Comparison of ENCODE assay signal across 1 cellular context in the genomic region with DNA sequence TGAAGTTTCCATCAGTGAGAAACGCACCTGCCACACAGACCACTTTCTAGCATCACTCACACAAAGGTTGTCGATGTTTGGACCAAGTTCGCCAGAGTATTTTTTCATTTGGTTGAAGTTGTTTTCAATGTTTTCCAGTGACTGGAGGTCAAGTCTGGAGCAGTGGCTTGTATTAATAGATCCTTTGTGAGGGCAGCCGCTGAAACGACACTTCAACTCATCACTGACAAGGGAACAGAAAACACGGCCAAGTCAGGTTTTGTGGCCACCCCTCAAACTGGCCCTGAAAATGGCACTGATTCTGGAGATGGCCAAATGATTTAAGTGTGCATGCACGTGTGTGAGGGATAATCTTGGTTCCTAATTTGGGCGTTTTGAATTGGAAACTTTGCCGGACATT.
TF ChIP-seq lines count a peak whose summit lies in the region.

No MANE protein-coding gene starts in this region.

TF ChIP-seq in IMR-90, 13 proteins besides CTCF, POLR2A, EP300 and RAD21 (continued from another document):
- no peak for TF ChIP-seq MAZ (IDR thresholded peaks at IDR 0.05; ENCODE audit: borderline replicate concordance, low read depth, low read length)
- no peak for TF ChIP-seq MAFK (IDR thresholded peaks at IDR 0.05; ENCODE audit: low read depth, low read length)
- no peak for TF ChIP-seq FOS (IDR thresholded peaks at IDR 0.05; ENCODE audit: low read depth, low read length)
- no peak for TF ChIP-seq SMC3 (IDR thresholded peaks at IDR 0.05; ENCODE audit: low read depth, low read length)
- TF ChIP-seq CEBPB (IDR thresholded peaks at IDR 0.05; ENCODE audit: low read depth, low read length): no peak
- TF ChIP-seq BHLHE40 (IDR thresholded peaks at IDR 0.05; ENCODE audit: low read depth, low read length): no peak
- no peak for TF ChIP-seq CHD1 (IDR thresholded peaks at IDR 0.05; ENCODE audit: low read depth, low read length)
- TF ChIP-seq MXI1 (IDR thresholded peaks at IDR 0.05; ENCODE audit: borderline replicate concordance, low read depth, low read length): no peak
- no peak for TF ChIP-seq RFX5 (IDR thresholded peaks at IDR 0.05; ENCODE audit: low read depth, low read length)
